16 cellular contexts compared by ENCODE assay signal in the genomic region with DNA sequence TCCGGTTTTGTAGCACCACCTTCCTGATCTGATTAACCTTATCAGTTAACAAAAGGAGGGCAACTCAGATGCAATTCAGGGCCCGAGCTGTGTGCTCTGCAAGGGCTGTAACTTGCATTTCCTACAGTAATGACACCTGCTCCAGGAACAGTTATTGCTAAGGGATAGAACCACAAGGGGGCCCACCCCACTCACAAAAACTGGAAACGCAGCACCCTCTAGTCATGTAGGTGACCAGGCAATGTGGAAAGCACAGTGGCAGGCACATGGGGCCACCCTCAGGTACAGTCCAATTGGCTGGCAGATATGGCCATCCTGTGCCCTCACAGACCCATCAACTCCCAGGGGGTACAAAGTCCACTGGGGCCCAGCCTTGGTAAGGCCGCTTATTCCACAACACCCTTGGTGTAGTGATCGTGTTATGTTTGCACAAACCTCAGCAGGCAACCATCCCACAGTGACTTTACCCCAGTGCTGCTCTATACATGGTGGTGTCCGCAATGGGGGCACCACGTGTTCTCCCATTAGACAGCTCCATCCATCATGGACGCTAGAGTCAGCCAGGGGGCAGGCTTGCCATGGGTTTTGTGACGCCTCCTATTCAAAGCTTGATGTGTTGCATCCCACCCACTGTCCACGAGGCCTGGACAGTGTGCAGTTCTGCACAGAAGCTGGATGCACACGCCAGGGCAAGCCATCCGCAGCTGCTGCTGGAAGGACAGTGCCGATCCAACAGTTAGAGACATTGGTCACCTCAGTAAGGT. TPM values are rescaled to one million over a fixed set of nuclear protein-coding genes. Genes with fewer than 3 reads are reported as not detected.
"Had no signal": no experiment of that assay in that cellular context is flagged by ENCODE, and none has a peak within 500 bp of the region (broad histone marks: within the 10 kb centered on the region; RNA-seq: fewer than 3 reads in every experiment).

No MANE protein-coding gene starts in this region.

- H3K9me3 Mint-ChIP-seq: activated CD8-positive, alpha-beta T cell treated with anti-CD3 and anti-CD28 coated beads for 36 hours had no signal

- H3K4me3 ChIP-seq: coronary artery, transverse colon had no signal

- H3K27ac ChIP-seq: coronary artery, epithelial cell of prostate, transverse colon had no signal

- H3K4me1 Mint-ChIP-seq: naive thymus-derived CD4-positive, alpha-beta T cell had no signal

- H3K27ac Mint-ChIP-seq: activated CD8-positive, alpha-beta T cell treated with anti-CD3 and anti-CD28 coated beads for 36 hours; naive thymus-derived CD4-positive, alpha-beta T cell had no signal

- DNase-seq: activated CD4-positive, alpha-beta T cell treated with anti-CD3 and anti-CD28 coated beads for 1 hour; activated CD8-positive, alpha-beta memory T cell treated with anti-CD3 and anti-CD28 coated beads, Interleukin-2, amount 50 U/mL, for 48 hours; activated CD8-positive, alpha-beta T cell treated with anti-CD3 and anti-CD28 coated beads for 36 hours; activated naive CD4-positive, alpha-beta T cell treated with Interleukin-2 at 50 U/mL for 16 hours; central memory CD4-positive, alpha-beta T cell; effector CD8-positive, alpha-beta T cell; hippocampal formation; naive thymus-derived CD4-positive, alpha-beta T cell; nucleus accumbens; right cardiac atrium; stimulated activated naive CD4-positive, alpha-beta T cell; substantia nigra; T-helper 2 cell; transverse colon had no signal

- H3K4me1 ChIP-seq: transverse colon had no signal

- H3K4me3 Mint-ChIP-seq: activated CD8-positive, alpha-beta T cell treated with anti-CD3 and anti-CD28 coated beads for 36 hours; naive thymus-derived CD4-positive, alpha-beta T cell had no signal

- H3K36me3 ChIP-seq: transverse colon had no signal

- H3K9me3 ChIP-seq: transverse colon had no signal

- H3K27me3 ChIP-seq: transverse colon had no signal

- H3K27me3 Mint-ChIP-seq: activated CD8-positive, alpha-beta T cell treated with anti-CD3 and anti-CD28 coated beads for 36 hours; naive thymus-derived CD4-positive, alpha-beta T cell had no signal

RNA-seq across cellular contexts. Expression of gene RNF133, which starts 9.4 kb away (rescaled TPM):
- total RNA-seq: activated CD8-positive, alpha-beta T cell treated with anti-CD3 and anti-CD28 coated beads for 36 hours; naive thymus-derived CD4-positive, alpha-beta T cell had no signal
- polyA plus RNA-seq: naive thymus-derived CD4-positive, alpha-beta T cell had no signal

RNA-seq across cellular contexts. Expression of gene RNF148, which starts 13.2 kb away (rescaled TPM):
- total RNA-seq: activated CD8-positive, alpha-beta T cell treated with anti-CD3 and anti-CD28 coated beads for 36 hours; naive thymus-derived CD4-positive, alpha-beta T cell had no signal
- polyA plus RNA-seq: naive thymus-derived CD4-positive, alpha-beta T cell had no signal
